ENCODE assay signal across 7 cellular contexts in the genomic region with DNA sequence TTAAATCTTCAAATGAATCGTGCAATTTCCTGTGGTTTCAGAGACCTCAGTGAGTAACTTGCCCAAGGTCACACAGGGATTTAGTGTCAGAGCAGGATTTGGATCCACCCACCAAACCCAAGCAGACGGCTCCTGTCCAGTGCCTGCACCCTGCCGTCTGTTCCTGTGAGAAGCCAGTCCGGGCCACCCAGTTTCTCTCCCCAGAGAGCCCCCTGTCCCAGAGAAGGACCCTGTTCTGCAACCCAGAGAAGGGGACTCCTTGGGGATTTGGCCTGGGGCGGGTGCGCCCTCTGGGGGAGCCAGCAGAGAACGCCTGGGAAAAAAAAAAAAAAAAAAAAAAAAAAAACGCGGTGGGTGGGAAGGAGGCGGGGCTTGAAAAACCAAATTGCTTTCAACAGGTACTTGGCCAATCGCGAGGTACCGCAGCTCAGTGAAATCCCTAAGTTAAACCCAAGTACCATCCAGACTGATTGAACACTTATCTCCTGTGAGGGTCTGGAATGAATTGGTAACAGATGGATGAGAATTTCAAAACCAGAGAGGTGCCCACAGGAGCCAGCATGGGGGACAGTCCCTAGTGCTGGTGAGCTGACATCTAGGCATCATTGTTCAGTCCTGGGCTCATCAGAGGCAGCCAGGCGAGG. TPM values are rescaled to one million over a fixed set of nuclear protein-coding genes. Genes with fewer than 3 reads are reported as not detected.
DNase-seq lines count a peak whose midpoint lies in the region; ATAC-seq and TF ChIP-seq lines count a peak whose summit lies in the region.

No MANE protein-coding gene starts in this region.

- peaks cover 4% of the 10 kb centered on the region for H3K9me3 Mint-ChIP-seq in stimulated activated effector memory CD8-positive, alpha-beta T cell treated with anti-CD3 and anti-CD28 coated beads, Interleukin-12 subunit alpha, Interleukin-12 subunit beta, amount 100 ng/mL, for 72 hours

- peak overlapping the region; percentile 15; the same call in 1 of the 2 replicates for H3K9ac ChIP-seq in MM.1S (ENCODE audit: low read length)

- TF ChIP-seq CTCF in GM12874 (IDR thresholded peaks at IDR 0.05; ENCODE audit: insufficient read depth, low read depth, low read length): peak; percentile 69
- peak; percentile 77 for TF ChIP-seq CTCF in MM.1S (IDR thresholded peaks at IDR 0.05; ENCODE audit: low read length)
- peak; percentile 62 for TF ChIP-seq CTCF in WI38 (IDR thresholded peaks at IDR 0.05; ENCODE audit: low read depth, low read length)

- no peaks in the 10 kb centered on the region for H3K9me3 ChIP-seq in MM.1S (replicated peaks; ENCODE audit: insufficient read depth, low read length)

- peak overlapping the region; percentile 55 for H3K4me2 ChIP-seq in MM.1S (ENCODE audit: low read depth, low read length)

- H3K4me1 Mint-ChIP-seq in stimulated activated effector memory CD8-positive, alpha-beta T cell treated with anti-CD3 and anti-CD28 coated beads, Interleukin-12 subunit alpha, Interleukin-12 subunit beta, amount 100 ng/mL, for 72 hours: peaks cover 11% of the 10 kb centered on the region

- no peaks in the 10 kb centered on the region for H3K36me3 ChIP-seq in MM.1S (replicated peaks; ENCODE audit: insufficient read depth, low read length)

- peak overlapping the region; percentile 60; the same call in 1 of the 2 replicates for H3K27ac ChIP-seq in MM.1S (ENCODE audit: low read length)

- H3K4me3 ChIP-seq in MM.1S (ENCODE audit: low read length): peak overlapping the region; percentile 34
- no peak overlapping the region for H3K4me3 ChIP-seq in WI38 (ENCODE audit: low read depth, low read length)

- H3F3A ChIP-seq in MM.1S (ENCODE audit: insufficient read depth, low read length): peaks cover 10% of the 10 kb centered on the region; the same call in 1 of the 2 replicates

- H3K4me3 Mint-ChIP-seq in stimulated activated effector memory CD8-positive, alpha-beta T cell treated with anti-CD3 and anti-CD28 coated beads, Interleukin-12 subunit alpha, Interleukin-12 subunit beta, amount 100 ng/mL, for 72 hours: peak overlapping the region; percentile 19

- H3K9me2 ChIP-seq in MM.1S (replicated peaks; ENCODE audit: insufficient read depth, low read length): no peaks in the 10 kb centered on the region

- no peak overlapping the region for H3K27ac Mint-ChIP-seq in stimulated activated effector memory CD8-positive, alpha-beta T cell treated with anti-CD3 and anti-CD28 coated beads, Interleukin-12 subunit alpha, Interleukin-12 subunit beta, amount 100 ng/mL, for 72 hours

- H3K27me3 ChIP-seq in MM.1S (replicated peaks; ENCODE audit: insufficient read depth, low read length): no peaks in the 10 kb centered on the region

- peak; percentile 75 for DNase-seq in MM.1S
- peak; percentile 59 for DNase-seq in dermis blood vessel endothelial cell
- peak; percentile 54 for DNase-seq in medulla oblongata (ENCODE audit: extremely low spot score)
- DNase-seq in stimulated activated effector memory CD8-positive, alpha-beta T cell treated with anti-CD3 and anti-CD28 coated beads, Interleukin-12 subunit alpha, Interleukin-12 subunit beta, amount 100 ng/mL, for 72 hours (ENCODE audit: low spot score in 2 of 2): peak; percentile 5 to 59

- no peaks in the 10 kb centered on the region for H4K20me1 ChIP-seq in MM.1S (ENCODE audit: insufficient read depth, low read length)

- peaks cover 32% of the 10 kb centered on the region for H3K4me1 ChIP-seq in MM.1S (ENCODE audit: low read length)

- ATAC-seq in stimulated activated effector memory CD8-positive, alpha-beta T cell treated with anti-CD3 and anti-CD28 coated beads, Interleukin-12 subunit alpha, Interleukin-12 subunit beta, amount 100 ng/mL, for 72 hours: peak; percentile 65
- no peak for ATAC-seq in GM21526 (IDR thresholded peaks at IDR 0.05; ENCODE audit: low FRiP score, unreplicated experiment)

- no peaks in the 10 kb centered on the region for H3K36me3 Mint-ChIP-seq in stimulated activated effector memory CD8-positive, alpha-beta T cell treated with anti-CD3 and anti-CD28 coated beads, Interleukin-12 subunit alpha, Interleukin-12 subunit beta, amount 100 ng/mL, for 72 hours

- H3K79me2 ChIP-seq in MM.1S (ENCODE audit: low read length): no peaks in the 10 kb centered on the region

- peak overlapping the region; percentile 40 for H2AFZ ChIP-seq in MM.1S (ENCODE audit: low read length)

RNA-seq across cellular contexts. Expression of a gene that starts 30.9 kb away (rescaled TPM):
- 4.9 and 13.4 TPM in 2 replicates for total RNA-seq in dermis blood vessel endothelial cell
